ENCODE assay signal across 19 cellular contexts in the genomic region with DNA sequence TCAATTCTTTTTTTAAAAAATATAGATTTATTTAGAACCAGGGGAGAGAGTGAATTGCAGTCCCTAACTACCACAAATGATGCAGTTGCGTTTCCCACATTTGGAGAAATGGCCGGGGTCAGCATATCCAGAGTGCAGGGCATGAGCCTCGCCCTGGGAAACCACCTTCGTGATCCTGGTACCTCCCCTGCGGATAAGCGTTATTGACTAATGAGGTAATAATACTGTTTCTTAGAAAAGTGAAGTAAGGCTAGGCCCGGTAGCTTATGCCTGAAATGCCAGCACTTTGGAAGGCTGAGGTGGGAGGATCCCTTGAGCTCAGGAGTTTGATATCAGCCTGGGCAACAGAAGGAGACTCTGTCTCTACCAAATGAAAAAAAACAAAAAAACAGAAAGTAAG.
"Had no signal": no experiment of that assay in that cellular context is flagged by ENCODE, and none has a peak within 500 bp of the region (broad histone marks: within the 10 kb centered on the region; RNA-seq: fewer than 3 reads in every experiment).

No MANE protein-coding gene starts in this region.

- H3K9me3 Mint-ChIP-seq: activated B cell treated with CpG ODN at 0.5 μM for 24 hours; activated CD4-positive, alpha-beta T cell treated with anti-CD3 and anti-CD28 coated beads, Interleukin-2, amount 10 ng/mL, durations not matched to agents 7 days and 5 days; naive thymus-derived CD8-positive, alpha-beta T cell; T-helper 2 cell treated with Interferon-gamma antibody and Interleukin-4, amounts not matched to agents 5 μg/mL and 100 μg/mL, for 36 hours had no signal

- H3K4me3 Mint-ChIP-seq: activated B cell treated with CpG ODN at 0.5 μM for 24 hours; activated CD4-positive, alpha-beta T cell treated with anti-CD3 and anti-CD28 coated beads, Interleukin-2, amount 10 ng/mL, durations not matched to agents 7 days and 5 days; naive thymus-derived CD8-positive, alpha-beta T cell; T-helper 2 cell treated with Interferon-gamma antibody and Interleukin-4, amounts not matched to agents 5 μg/mL and 100 μg/mL, for 36 hours had no signal

- H3K36me3 ChIP-seq: right atrium auricular region, upper lobe of left lung had no signal

- H3K4me3 ChIP-seq: mucosa of descending colon, right atrium auricular region, upper lobe of left lung had no signal

- ATAC-seq: left colon; mucosa of descending colon; naive thymus-derived CD8-positive, alpha-beta T cell; stimulated activated naive CD8-positive, alpha-beta T cell treated with anti-CD3 and anti-CD28 coated beads, Interleukin-15, Interleukin-2, amounts not matched to agents 100 U/mL and 50 U/mL, for 24 hours had no signal

- H3K27ac Mint-ChIP-seq: activated B cell treated with CpG ODN at 0.5 μM for 24 hours; activated CD4-positive, alpha-beta T cell treated with anti-CD3 and anti-CD28 coated beads, Interleukin-2, amount 10 ng/mL, durations not matched to agents 7 days and 5 days; naive thymus-derived CD8-positive, alpha-beta T cell; progenitor cell of endocrine pancreas; T-helper 2 cell treated with Interferon-gamma antibody and Interleukin-4, amounts not matched to agents 5 μg/mL and 100 μg/mL, for 36 hours had no signal

- H3K27me3 Mint-ChIP-seq: progenitor cell of endocrine pancreas had no signal

- H3K27ac ChIP-seq: right atrium auricular region, upper lobe of left lung had no signal

- H3K27me3 ChIP-seq: right atrium auricular region, upper lobe of left lung had no signal

- H3K36me3 Mint-ChIP-seq: naive thymus-derived CD8-positive, alpha-beta T cell had no signal

- H3K9me3 ChIP-seq: mucosa of descending colon, right atrium auricular region, upper lobe of left lung had no signal

- H3K4me1 Mint-ChIP-seq: activated B cell treated with CpG ODN at 0.5 μM for 24 hours had no signal

- DNase-seq: activated B cell treated with CpG ODN at 0.5 μM for 24 hours; activated CD4-positive, alpha-beta T cell treated with anti-CD3 and anti-CD28 coated beads, Interleukin-2, amount 10 ng/mL, durations not matched to agents 7 days and 5 days; activated CD8-positive, alpha-beta memory T cell treated with anti-CD3 and anti-CD28 coated beads, Interleukin-2, amount 50 U/mL, for 48 hours; aorta; erythroblast; left colon; mammary epithelial cell; mucosa of descending colon; naive thymus-derived CD8-positive, alpha-beta T cell; nucleus accumbens; small intestine; stimulated activated CD4-positive, alpha-beta T cell treated with anti-CD3 and anti-CD28 coated beads, Interleukin-4, amount 100 ng/mL, for 4 hours; stimulated activated CD8-positive, alpha-beta memory T cell treated with anti-CD3 and anti-CD28 coated beads, Interleukin-4, amount 100 ng/mL, for 48 hours; stimulated activated naive CD8-positive, alpha-beta T cell treated with anti-CD3 and anti-CD28 coated beads, Interleukin-15, Interleukin-2, amounts not matched to agents 100 U/mL and 50 U/mL, for 24 hours; SW 1271; upper lobe of left lung had no signal
